In the genomic region with DNA sequence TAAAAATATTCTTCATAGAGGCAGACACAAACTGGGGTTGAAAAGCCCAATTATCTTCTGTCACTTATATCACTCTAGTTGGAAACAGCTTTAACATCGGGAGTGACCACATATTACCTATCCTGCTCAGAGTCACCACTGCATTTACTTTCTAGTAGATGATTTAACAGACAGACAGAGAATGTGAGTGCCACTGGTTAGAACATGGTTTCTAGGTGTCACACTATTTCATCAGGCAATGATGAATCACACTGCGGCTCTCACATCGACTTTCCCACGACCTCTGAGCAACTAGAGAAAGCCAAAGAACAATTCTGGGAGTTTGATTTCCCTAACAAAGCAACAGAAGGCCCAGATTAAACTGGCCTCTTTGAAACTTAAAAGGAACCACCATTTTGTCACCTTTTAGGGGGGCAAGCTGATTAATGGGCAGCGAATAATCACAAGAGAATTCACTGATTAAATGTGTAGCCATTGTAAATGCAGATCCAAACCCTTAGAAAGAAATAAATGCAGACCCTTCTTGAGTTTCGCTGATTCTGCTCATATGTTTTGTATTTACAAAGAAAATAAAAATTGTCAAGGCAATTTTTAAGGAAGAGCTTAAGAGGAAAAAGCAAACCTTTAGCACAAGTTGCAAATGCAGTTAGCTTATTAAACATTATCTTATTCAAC, we compare ENCODE assay signal across 16 cellular contexts.
DNase-seq lines count a peak whose midpoint lies in the region; ATAC-seq, FAIRE-seq and TF ChIP-seq lines count a peak whose summit lies in the region.
"Had no signal": no experiment of that assay in that cellular context is flagged by ENCODE, and none has a peak within 500 bp of the region (broad histone marks: within the 10 kb centered on the region; RNA-seq: fewer than 3 reads in every experiment).

No MANE protein-coding gene starts in this region.

- SMC1A ChIA-PET in GM12878 (lab: Charles Lee; ENCODE audit: uncharacterized antibody, unreplicated experiment): no interaction called here

- H2AFZ ChIP-seq in GM12878 (ENCODE audit: control insufficient read depth, low read depth, low read length) (no peak overlapping the region), hepatocyte (no peak overlapping the region)

- DNase-seq in A549 (ENCODE audit: low read depth in 1 of 2, low spot score in 1 of 2): peak in 1 of 2 experiments; percentile 43
- DNase-seq in HPDE6-E6E7 (ENCODE audit: extremely low spot score): peak; percentile 0
- no peak for DNase-seq in GM12878 (ENCODE audit: low read depth, low spot score)
- DNase-seq in hepatocyte (ENCODE audit: low spot score): peak; percentile 51
- no peak for DNase-seq in NCI-H2227 treated with DMSO at 0.1 percent for 48 hours (lab: John Stamatoyannopoulos, UW)
- DNase-seq in NCI-H2107 treated with DMSO at 0.1 percent for 48 hours (lab: John Stamatoyannopoulos, UW; ENCODE audit: unreplicated experiment): no peak
- no peak for DNase-seq in lower leg skin (ENCODE audit: low spot score in 2 of 2)
- DNase-seq: activated T-cell treated with anti-CD3 and anti-CD28 coated beads, Interleukin-2, amount 50 U/mL, for 48 hours; AML-193; central memory CD4-positive, alpha-beta T cell; gastrocnemius medialis; left ventricle myocardium inferior; NCI-H1105; NCI-H510A treated with DMSO at 0.1 percent for 48 hours had no signal

- CTCF ChIA-PET in A549 (lab: Yijun Ruan, JAX): no interaction called here
- CTCF ChIA-PET in GM12878 (lab: Yijun Ruan, JAX): no interaction called here

- no TSS peak for BruUV-seq in GM12878 (replicated peaks; lab: Mats Ljungman, UMichigan)

- TF ChIP-seq RAD21 in A549 (conservative IDR thresholded peaks at IDR 0.05 in 1 of 2, IDR thresholded peaks at IDR 0.05 in 1 of 2) (no peak), GM12878 (IDR thresholded peaks at IDR 0.05; ENCODE audit: insufficient read depth, low read depth, low read length) (no peak)

- H3K36me3 ChIP-seq in GM12878 (ENCODE audit: control insufficient read depth in 2 of 2, insufficient read depth in 2 of 2, low read length in 1 of 2): no peaks in the 10 kb centered on the region
- H3K36me3 ChIP-seq in hepatocyte (replicated peaks; ENCODE audit: insufficient read depth, low read depth): no peaks in the 10 kb centered on the region
- H3K36me3 ChIP-seq: gastrocnemius medialis, left ventricle myocardium inferior had no signal

- WGBS in A549 (ENCODE audit: missing lambda C conversion rate): 12% methylated on average over 6 of the region's 6 CpGs
- WGBS in GM12878 (ENCODE audit: insufficient coverage, insufficient replicate concordance, low lambda C conversion rate, missing lambda C conversion rate): 25% methylated on average over 6 of the region's 6 CpGs
- WGBS in hepatocyte (ENCODE audit: low lambda C conversion rate, missing lambda C conversion rate): 58% methylated on average over 6 of the region's 6 CpGs
- 69 to 71% methylated on average over 6 of the region's 6 CpGs for WGBS in lower leg skin, 2 donors

- ATAC-seq in A549 (peak in 1 of 2 experiments; percentile 89; a peak in 3 of 6 replicates), GM12878 (peak; percentile 79), GM21515 (IDR thresholded peaks at IDR 0.05; ENCODE audit: unreplicated experiment) (no peak)
- ATAC-seq: gastrocnemius medialis had no signal

- H4K20me1 ChIP-seq in GM12878 (ENCODE audit: control insufficient read depth, insufficient read depth) (no peaks in the 10 kb centered on the region), hepatocyte (ENCODE audit: insufficient read depth, poor library complexity, severe bottlenecking) (no peaks in the 10 kb centered on the region)

- H3K79me2 ChIP-seq in GM12878 (ENCODE audit: control insufficient read depth, insufficient read depth, low read length): no peaks in the 10 kb centered on the region
- H3K79me2 ChIP-seq in hepatocyte: no peaks in the 10 kb centered on the region

- TF ChIP-seq CTCF in A549 (IDR thresholded peaks at IDR 0.05) (no peak), GM12878 (IDR thresholded peaks at IDR 0.05 in 2 of 3, conservative IDR thresholded peaks at IDR 0.05 in 1 of 3; ENCODE audit: control insufficient read depth in 2 of 3, extremely low read depth in 1 of 3, insufficient read depth in 1 of 3, low read depth in 3 of 3, low read length in 3 of 3) (no peak), hepatocyte (IDR thresholded peaks at IDR 0.05; ENCODE audit: poor library complexity) (no peak), lower leg skin (IDR thresholded peaks at IDR 0.05) (no peak)

- H3K4me2 ChIP-seq in A549 (peak overlapping the region; percentile 53; the same call in 2 of the 3 replicates), GM12878 (ENCODE audit: control insufficient read depth, insufficient read depth) (no peak overlapping the region), hepatocyte (no peak overlapping the region)

- TF ChIP-seq EP300 in A549 (IDR thresholded peaks at IDR 0.05): no peak
- no peak for TF ChIP-seq EP300 in GM12878 (IDR thresholded peaks at IDR 0.05; ENCODE audit: borderline replicate concordance in 1 of 2, control insufficient read depth in 1 of 2, low read depth in 2 of 2, low read length in 2 of 2)

- no peak overlapping the region for H3K4me3 ChIP-seq in A549
- no peak overlapping the region for H3K4me3 ChIP-seq in GM12878
- H3K4me3 ChIP-seq in hepatocyte: no peak overlapping the region
- H3K4me3 ChIP-seq in lower leg skin (ENCODE audit: low read depth, poor library complexity, severe bottlenecking): no peak overlapping the region
- H3K4me3 ChIP-seq: gastrocnemius medialis, left ventricle myocardium inferior had no signal

- in situ Hi-C loops in GM12878 (cut with MboI): no loop called here

- FAIRE-seq in A549 (lab: Jason Lieb, UNC): no peak
- no peak for FAIRE-seq in GM12878 (lab: Jason Lieb, UNC)

- no peaks in the 10 kb centered on the region for H3K9me3 ChIP-seq in A549
- H3K9me3 ChIP-seq in GM12878 (replicated peaks; ENCODE audit: control insufficient read depth, insufficient read depth, low read length): no peaks in the 10 kb centered on the region
- no peaks in the 10 kb centered on the region for H3K9me3 ChIP-seq in hepatocyte (ENCODE audit: low read depth)
- H3K9me3 ChIP-seq: gastrocnemius medialis, left ventricle myocardium inferior had no signal

- H3K9ac ChIP-seq in GM12878 (ENCODE audit: control insufficient read depth, insufficient read depth, low read length): no peak overlapping the region

- RAD21 ChIA-PET in GM12878 (lab: Charles Lee; ENCODE audit: unreplicated experiment): no interaction called here

- H3K27ac ChIP-seq in A549: peak overlapping the region; percentile 52; a peak in 3 of 6 replicates
- no peak overlapping the region for H3K27ac ChIP-seq in GM12878 (ENCODE audit: control insufficient read depth, insufficient read depth)
- H3K27ac ChIP-seq in hepatocyte: peak overlapping the region; percentile 75
- H3K27ac ChIP-seq: gastrocnemius medialis, HL-60, left ventricle myocardium inferior had no signal

- H3K27me3 ChIP-seq in GM12878 (replicated peaks in 1 of 2; ENCODE audit: control insufficient read depth in 2 of 2, insufficient read depth in 2 of 2, low read length in 1 of 2) (no peaks in the 10 kb centered on the region), hepatocyte (no peaks in the 10 kb centered on the region)
- H3K27me3 ChIP-seq: gastrocnemius medialis had no signal

- TF ChIP-seq POLR2A in A549 (IDR thresholded peaks at IDR 0.05; ENCODE audit: low read length) (no peak), GM12878 (IDR thresholded peaks at IDR 0.05; ENCODE audit: low read depth, low read length) (no peak), lower leg skin (IDR thresholded peaks at IDR 0.05) (no peak)

- intact Hi-C loops in GM12878 (cut with micrococcal nuclease; ENCODE audit: unreplicated experiment): no loop called here
- intact Hi-C loops in lower leg skin (cut with DNase I; ENCODE audit: low total_unique reads): no loop called here

- H3K9me2 ChIP-seq in hepatocyte (replicated peaks; ENCODE audit: insufficient read depth): no peaks in the 10 kb centered on the region

- POLR2A ChIA-PET in A549 (lab: Yijun Ruan, JAX) (no interaction called here), GM12878 (lab: Charles Lee) (no interaction called here)

- H3K4me1 ChIP-seq in A549 (peaks cover 5% of the 10 kb centered on the region; the same call in 1 of the 3 replicates), GM12878 (ENCODE audit: control insufficient read depth, insufficient read depth, low read length) (no peaks in the 10 kb centered on the region), hepatocyte (ENCODE audit: insufficient read depth) (no peaks in the 10 kb centered on the region)
- H3K4me1 ChIP-seq: gastrocnemius medialis, left ventricle myocardium inferior had no signal

TF ChIP-seq in GM12878, 131 proteins besides CTCF, POLR2A, EP300 and RAD21:
- TF ChIP-seq, protein P1, sequence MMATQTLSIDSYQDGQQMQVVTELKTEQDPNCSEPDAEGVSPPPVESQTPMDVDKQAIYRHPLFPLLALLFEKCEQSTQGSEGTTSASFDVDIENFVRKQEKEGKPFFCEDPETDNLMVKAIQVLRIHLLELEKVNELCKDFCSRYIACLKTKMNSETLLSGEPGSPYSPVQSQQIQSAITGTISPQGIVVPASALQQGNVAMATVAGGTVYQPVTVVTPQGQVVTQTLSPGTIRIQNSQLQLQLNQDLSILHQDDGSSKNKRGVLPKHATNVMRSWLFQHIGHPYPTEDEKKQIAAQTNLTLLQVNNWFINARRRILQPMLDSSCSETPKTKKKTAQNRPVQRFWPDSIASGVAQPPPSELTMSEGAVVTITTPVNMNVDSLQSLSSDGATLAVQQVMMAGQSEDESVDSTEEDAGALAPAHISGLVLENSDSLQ (IDR thresholded peaks at IDR 0.05): 0 out of 2 replicates have a peak, but pooled peaks have one; percentile 35
- TF ChIP-seq RBBP5 (conservative IDR thresholded peaks at IDR 0.05): no peak

Comparison
In these comparisons a context has a peak if more than half of its experiments do, and no peak if none do; other contexts are left out.
1. DNase-seq: peak in HPDE6-E6E7 (single experiment) and hepatocyte (single experiment); none in GM12878 (single experiment), NCI-H2227 treated with DMSO at 0.1 percent for 48 hours (single experiment), NCI-H2107 treated with DMSO at 0.1 percent for 48 hours (single experiment) and lower leg skin (0 of 2).